In genomic region chr2:127142663-127143630, GRCh38 we compare ENCODE assay signal across 16 cellular contexts. TPM values are rescaled to one million over a fixed set of nuclear protein-coding genes. Genes with fewer than 3 reads are reported as not detected.
DNase-seq lines count a peak whose midpoint lies in the region; ATAC-seq, FAIRE-seq and TF ChIP-seq lines count a peak whose summit lies in the region.
"Had no signal": no experiment of that assay in that cellular context is flagged by ENCODE, and none has a peak within 500 bp of the region (broad histone marks: within the 10 kb centered on the region; RNA-seq: fewer than 3 reads in every experiment).

No MANE protein-coding gene starts in this region.

- DNase-seq in HEK293T (ENCODE audit: extremely low spot score) (peak; percentile 3), choroid plexus epithelial cell (ENCODE audit: low read depth) (peak; percentile 40), mesendoderm (peak; percentile 40), superior temporal gyrus (ENCODE audit: extremely low spot score) (peak; percentile 88), DMS79 treated with DMSO at 0.1 percent for 48 hours (lab: John Stamatoyannopoulos, UW) (no peak), pancreas (no peak), Caco-2 (no peak)
- DNase-seq: activated naive CD4-positive, alpha-beta T cell treated with anti-CD3 and anti-CD28 coated beads, Interleukin-2, amount 50 U/mL, for 16 hours; COR-L47; NCI-H146; NCI-H510A treated with DMSO at 0.1 percent for 48 hours had no signal

- CTCF ChIA-PET in HEK293T (lab: Yijun Ruan, JAX) (interaction anchor here (0.6 kb wide), 1 partner anchor 13 kb away, joined by 3 read pairs; no protein-coding TSS in a partner anchor), Caco-2 (lab: Charles Lee) (interaction anchor here (0.6 to 1.4 kb wide), 3 partner anchors 27 to 75 kb away, joined by 3 to 8 read pairs (median 6); no protein-coding TSS in a partner anchor)

- no peak overlapping the region for H3K4me2 ChIP-seq in mesendoderm (ENCODE audit: low read length)

- H3K27me3 Mint-ChIP-seq in Caco-2 (ENCODE audit: insufficient read depth, unreplicated experiment), result no peaks in the 10 kb centered on the region
- H3K27me3 Mint-ChIP-seq: central memory CD8-positive, alpha-beta T cell had no signal

- no peak overlapping the region for H4K5ac ChIP-seq in mesendoderm (ENCODE audit: low read length)

- intact Hi-C loops in pancreas (cut with DNase I) (no loop called here), Caco-2 (cut with micrococcal nuclease; ENCODE audit: unreplicated experiment) (loop anchor here (1.0 kb wide), 1 partner anchor 75 kb away; no protein-coding TSS in a partner anchor)

- H3K4me1 Mint-ChIP-seq in Caco-2 (ENCODE audit: low read depth, unreplicated experiment), result peaks cover 16% of the 10 kb centered on the region
- H3K4me1 Mint-ChIP-seq: central memory CD8-positive, alpha-beta T cell had no signal

- H4K8ac ChIP-seq in mesendoderm (ENCODE audit: low read depth, low read length), result no peak overlapping the region

- TF ChIP-seq CTCF in choroid plexus epithelial cell (conservative IDR thresholded peaks at IDR 0.05; ENCODE audit: low read depth, low read length) (peak; percentile 45), pancreas (IDR thresholded peaks at IDR 0.05) (no peak), Caco-2 (IDR thresholded peaks at IDR 0.05; ENCODE audit: insufficient read depth in 1 of 2, low read depth in 1 of 2, low read length in 1 of 2, severe bottlenecking in 1 of 2, unreplicated experiment in 1 of 2) (no peak)

- no peaks in the 10 kb centered on the region for H3K79me1 ChIP-seq in mesendoderm (ENCODE audit: low read length)

- no peak for FAIRE-seq in pancreas (lab: Jason Lieb, UNC)
- FAIRE-seq: K562 had no signal

- no peak overlapping the region for H2BK15ac ChIP-seq in mesendoderm (replicated peaks; ENCODE audit: low read depth)

- H2AK5ac ChIP-seq in mesendoderm (ENCODE audit: low read length), result no peak overlapping the region

- H3K27ac Mint-ChIP-seq in Caco-2 (ENCODE audit: unreplicated experiment), result no peak overlapping the region

- H3K27me3 ChIP-seq in mesendoderm (ENCODE audit: insufficient read depth, low read length, poor library complexity) (no peaks in the 10 kb centered on the region), pancreas (no peaks in the 10 kb centered on the region), Caco-2 (replicated peaks; ENCODE audit: control insufficient read depth, insufficient read depth, low read length) (no peaks in the 10 kb centered on the region)

- H3K4ac ChIP-seq in mesendoderm (ENCODE audit: low read depth, low read length), result no peak overlapping the region

- no peak overlapping the region for H3K23ac ChIP-seq in mesendoderm (ENCODE audit: low read length)

- no CpG with 5 or more reads among the region's 4 CpGs for WGBS in mesendoderm (ENCODE audit: extremely low coverage, insufficient coverage, low lambda C conversion rate)
- 78 to 85% methylated on average over 4 of the region's 4 CpGs for WGBS in pancreas, 2 donors

- H3K18ac ChIP-seq in mesendoderm (ENCODE audit: low read length), result no peak overlapping the region

- BruUV-seq in Caco-2 (replicated peaks; lab: Mats Ljungman, UMichigan), result no TSS peak

- no peaks in the 10 kb centered on the region for H3K36me3 ChIP-seq in mesendoderm (ENCODE audit: control insufficient read depth, insufficient read depth, low read length)
- H3K36me3 ChIP-seq in pancreas, result no peaks in the 10 kb centered on the region
- no peaks in the 10 kb centered on the region for H3K36me3 ChIP-seq in Caco-2 (ENCODE audit: control insufficient read depth, insufficient read depth, low read length)
- H3K36me3 ChIP-seq: thoracic aorta had no signal

- H3K9me3 ChIP-seq in pancreas (no peaks in the 10 kb centered on the region), Caco-2 (0 out of 2 replicates have a peak, but pooled peaks cover 3% of the 10 kb centered on the region)
- H3K9me3 ChIP-seq: thoracic aorta had no signal

- H3K4me3 Mint-ChIP-seq in Caco-2 (ENCODE audit: unreplicated experiment), result no peak overlapping the region
- H3K4me3 Mint-ChIP-seq: central memory CD8-positive, alpha-beta T cell had no signal

- H3K36me3 Mint-ChIP-seq in Caco-2 (ENCODE audit: insufficient read depth, unreplicated experiment), result peaks cover 5% of the 10 kb centered on the region

- ATAC-seq in HG03045 (IDR thresholded peaks at IDR 0.05; ENCODE audit: unreplicated experiment) (no peak), pancreas (no peak)
- ATAC-seq: K562 had no signal

- H3K4me1 ChIP-seq in mesendoderm (ENCODE audit: control insufficient read depth, low read depth, low read length) (no peaks in the 10 kb centered on the region), pancreas (no peaks in the 10 kb centered on the region), Caco-2 (no peaks in the 10 kb centered on the region)

- peaks cover 13% of the 10 kb centered on the region for H3K9me3 Mint-ChIP-seq in Caco-2 (ENCODE audit: unreplicated experiment)
- H3K9me3 Mint-ChIP-seq: central memory CD8-positive, alpha-beta T cell had no signal

- no peaks in the 10 kb centered on the region for H3K79me2 ChIP-seq in mesendoderm (ENCODE audit: control insufficient read depth, insufficient read depth, low read length)

- H3K27ac ChIP-seq in mesendoderm (ENCODE audit: low read depth, low read length), result no peak overlapping the region
- H3K27ac ChIP-seq in pancreas, result no peak overlapping the region
- H3K27ac ChIP-seq: RWPE1, thoracic aorta had no signal

- H2BK5ac ChIP-seq in mesendoderm (ENCODE audit: low read length), result no peak overlapping the region

- POLR2A ChIA-PET in HEK293T (lab: Yijun Ruan, JAX), result no interaction called here
- POLR2A ChIA-PET in Caco-2 (lab: Charles Lee), result no interaction called here

- H3K9ac ChIP-seq in mesendoderm (ENCODE audit: low read length), result no peak overlapping the region

- no peak overlapping the region for H2BK120ac ChIP-seq in mesendoderm (ENCODE audit: low read depth, low read length)

- no peak overlapping the region for H3K4me3 ChIP-seq in choroid plexus epithelial cell (ENCODE audit: low read depth, low read length)
- no peak overlapping the region for H3K4me3 ChIP-seq in mesendoderm (ENCODE audit: low read length)
- H3K4me3 ChIP-seq in pancreas, result no peak overlapping the region
- no peak overlapping the region for H3K4me3 ChIP-seq in Caco-2 (ENCODE audit: low read depth, low read length)
- H3K4me3 ChIP-seq: K562, thoracic aorta had no signal

- no peak overlapping the region for H3K56ac ChIP-seq in mesendoderm (ENCODE audit: low read length)

TF ChIP-seq in HEK293T, 16 proteins besides CTCF, POLR2A, EP300 and RAD21:
- TF ChIP-seq ELF4 (IDR thresholded peaks at IDR 0.05), result no peak
- TF ChIP-seq FOXA1 (IDR thresholded peaks at IDR 0.05), result no peak
- TF ChIP-seq CTBP1 (IDR thresholded peaks at IDR 0.05; ENCODE audit: borderline replicate concordance), result no peak
- no peak for TF ChIP-seq L3MBTL2 (conservative IDR thresholded peaks at IDR 0.05)

RNA-seq across cellular contexts. Expression of gene BIN1, which starts 36.0 kb away (rescaled TPM):
- polyA plus RNA-seq in mesendoderm (2013, experiment 1 of 2), result 18.7 TPM
- 20.2 TPM for polyA plus RNA-seq in mesendoderm (2013, experiment 2 of 2)
- total RNA-seq in pancreas, result 10 to 100 TPM; 13.3 to 21.3 (median 15.4) TPM
- 10 to 100 TPM; 15.6 to 19.6 TPM for polyA plus RNA-seq in pancreas
- 198 and 205 TPM in 2 replicates for total RNA-seq in Caco-2 (2022)

Comparison
In these comparisons a context has a peak if more than half of its experiments do, and no peak if none do; other contexts are left out.
1. DNase-seq: peak in HEK293T (single experiment), choroid plexus epithelial cell (single experiment), mesendoderm (single experiment) and superior temporal gyrus (single experiment); none in DMS79 treated with DMSO at 0.1 percent for 48 hours (single experiment), pancreas (0 of 6) and Caco-2 (0 of 2).